Comparison of ENCODE assay signal across 8 cellular contexts in the genomic region with DNA sequence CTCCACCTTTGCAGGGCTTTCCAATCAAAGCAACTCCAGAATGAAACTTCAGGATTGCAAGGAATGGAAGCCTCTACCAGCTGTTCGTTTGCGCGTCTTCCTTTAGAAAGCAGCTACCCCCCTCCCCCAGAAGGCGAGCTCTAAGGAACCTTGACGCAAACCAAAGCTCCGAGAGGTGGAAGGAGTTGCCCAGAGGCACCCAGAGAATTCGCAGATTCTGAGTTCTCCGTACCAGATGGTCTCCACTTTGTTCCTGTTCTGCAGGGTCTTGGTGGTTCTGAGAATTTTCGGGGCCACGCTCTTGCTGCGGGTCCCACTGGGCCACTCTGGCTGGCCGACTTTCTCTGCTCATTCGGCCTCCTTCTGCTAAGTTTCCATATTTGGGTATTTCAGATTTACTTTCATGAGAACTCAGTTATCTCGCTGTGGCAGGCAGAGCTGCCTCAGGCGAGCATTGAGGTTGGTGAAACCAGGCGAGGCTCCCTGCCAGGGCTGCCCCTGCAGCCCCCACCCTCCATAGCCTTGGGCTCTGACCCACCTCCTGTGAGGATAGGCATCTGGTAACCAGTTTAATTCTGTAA. TPM values are rescaled to one million over a fixed set of nuclear protein-coding genes. Genes with fewer than 3 reads are reported as not detected.
DNase-seq lines count a peak whose midpoint lies in the region; ATAC-seq, FAIRE-seq and TF ChIP-seq lines count a peak whose summit lies in the region.

No MANE protein-coding gene starts in this region.

- H3K9me3 ChIP-seq in pancreas: no peaks in the 10 kb centered on the region

- in situ Hi-C loops in G401 (cut with HindIII; ENCODE audit: low sequenced_read_pairs): no loop called here

- H3K9me3 Mint-ChIP-seq in Calu3 (ENCODE audit: low read depth, unreplicated experiment): no peaks in the 10 kb centered on the region
- H3K9me3 Mint-ChIP-seq in activated CD8-positive, alpha-beta T cell treated with anti-CD3 and anti-CD28 coated beads, Interleukin-2, amount 10 ng/mL, durations not matched to agents 7 days and 5 days (ENCODE audit: insufficient read depth): no peaks in the 10 kb centered on the region

- FAIRE-seq in pancreas (lab: Jason Lieb, UNC): no peak

- H3K4me1 ChIP-seq in pancreas: peaks cover 13 to 37% (median 13%) of the 10 kb centered on the region in 3 donors

- no peaks in the 10 kb centered on the region for H3K27me3 Mint-ChIP-seq in Calu3 (ENCODE audit: unreplicated experiment)
- H3K27me3 Mint-ChIP-seq in activated CD8-positive, alpha-beta T cell treated with anti-CD3 and anti-CD28 coated beads, Interleukin-2, amount 10 ng/mL, durations not matched to agents 7 days and 5 days (ENCODE audit: low read depth): no peaks in the 10 kb centered on the region

- CTCF ChIA-PET in Calu3 (lab: Charles Lee): interaction anchor here (0.7 to 1.2 kb wide), 2 partner anchors 11 to 187 kb away, joined by 3 to 4 read pairs; no protein-coding TSS in a partner anchor
- CTCF ChIA-PET in activated CD8-positive, alpha-beta T cell treated with anti-CD3 and anti-CD28 coated beads, Interleukin-2, amount 10 ng/mL, durations not matched to agents 7 days and 5 days (lab: Charles Lee): interaction anchor here (0.7 to 5.2 kb wide), 12 partner anchors 10 to 191 kb away, joined by 3 to 40 read pairs (median 4); no protein-coding TSS in a partner anchor

- no TSS peak for BruUV-seq in Calu3 (replicated peaks; lab: Mats Ljungman, UMichigan)

- DNase-seq in Calu3 (peak; percentile 39), HL-60 (ENCODE audit: low read depth in 1 of 2, low spot score in 1 of 2) (no peak), fibroblast of the aortic adventitia (ENCODE audit: low read depth) (peak; percentile 67), pancreas (peak; percentile 77 to 88 (median 85)), NOMO-1 (lab: John Stamatoyannopoulos, UW; ENCODE audit: unreplicated experiment in 2 of 2) (no peak), G401 (ENCODE audit: low spot score) (no peak)
- peak; percentile 57 for DNase-seq in activated CD8-positive, alpha-beta T cell treated with anti-CD3 and anti-CD28 coated beads, Interleukin-2, amount 10 ng/mL, durations not matched to agents 7 days and 5 days

- H3K4me3 Mint-ChIP-seq in Calu3 (ENCODE audit: low read depth, unreplicated experiment): peak overlapping the region; percentile 92
- H3K4me3 Mint-ChIP-seq in activated CD8-positive, alpha-beta T cell treated with anti-CD3 and anti-CD28 coated beads, Interleukin-2, amount 10 ng/mL, durations not matched to agents 7 days and 5 days: peak overlapping the region; percentile 89

- intact Hi-C loops in Calu3 (cut with micrococcal nuclease; ENCODE audit: unreplicated experiment): no loop called here
- intact Hi-C loops in pancreas (cut with DNase I): loop anchor here in 1 of 3 donors (10.0 kb wide), 1 partner anchor 147 kb away; no protein-coding TSS in a partner anchor

- WGBS in pancreas, 2 donors: 17 to 19% methylated on average over 16 of the region's 16 CpGs

- H3K27ac Mint-ChIP-seq in Calu3 (ENCODE audit: unreplicated experiment): peak overlapping the region; percentile 90
- H3K27ac Mint-ChIP-seq in activated CD8-positive, alpha-beta T cell treated with anti-CD3 and anti-CD28 coated beads, Interleukin-2, amount 10 ng/mL, durations not matched to agents 7 days and 5 days: peak overlapping the region; percentile 92

- ATAC-seq in GM19328 (IDR thresholded peaks at IDR 0.05; ENCODE audit: unreplicated experiment): peak; percentile 29
- ATAC-seq in activated CD8-positive, alpha-beta T cell treated with anti-CD3 and anti-CD28 coated beads, Interleukin-2, amount 10 ng/mL, durations not matched to agents 7 days and 5 days: peak; percentile 24
- peak; percentile 70 to 79 (median 76) for ATAC-seq in pancreas

- TF ChIP-seq CTCF in Calu3 (IDR thresholded peaks at IDR 0.05; ENCODE audit: unreplicated experiment) (no peak), HL-60 (IDR thresholded peaks at IDR 0.05; ENCODE audit: insufficient read depth, low read length) (no peak), fibroblast of the aortic adventitia (IDR thresholded peaks at IDR 0.05; ENCODE audit: insufficient read depth, low read length) (no peak), pancreas (IDR thresholded peaks at IDR 0.05) (no peak)

- peak overlapping the region; percentile 40 for H3K4me3 ChIP-seq in HL-60 (replicated peaks; ENCODE audit: insufficient read depth, low read length)
- H3K4me3 ChIP-seq in fibroblast of the aortic adventitia (ENCODE audit: low read depth, low read length): peak overlapping the region; percentile 77
- H3K4me3 ChIP-seq in pancreas: peak overlapping the region; percentile 59 to 85 (median 68)

- peaks cover 22% of the 10 kb centered on the region for H3K36me3 Mint-ChIP-seq in Calu3 (ENCODE audit: insufficient read depth, unreplicated experiment)
- H3K36me3 Mint-ChIP-seq in activated CD8-positive, alpha-beta T cell treated with anti-CD3 and anti-CD28 coated beads, Interleukin-2, amount 10 ng/mL, durations not matched to agents 7 days and 5 days (ENCODE audit: low read depth): peaks cover 33% of the 10 kb centered on the region

- POLR2A ChIA-PET in activated CD8-positive, alpha-beta T cell treated with anti-CD3 and anti-CD28 coated beads, Interleukin-2, amount 10 ng/mL, durations not matched to agents 7 days and 5 days (lab: Charles Lee): interaction anchor here (0.6 to 2.7 kb wide), 6 partner anchors 8 to 69 kb away, joined by 3 to 14 read pairs (median 6); partner anchors contain the start of gene RCOR3

- H3K27ac ChIP-seq in HL-60 (replicated peaks) (no peak overlapping the region), pancreas (peak overlapping the region; percentile 58 to 93 (median 82))

- H3K4me1 Mint-ChIP-seq in Calu3 (ENCODE audit: low read depth, unreplicated experiment): peaks cover 46% of the 10 kb centered on the region
- H3K4me1 Mint-ChIP-seq in activated CD8-positive, alpha-beta T cell treated with anti-CD3 and anti-CD28 coated beads, Interleukin-2, amount 10 ng/mL, durations not matched to agents 7 days and 5 days (ENCODE audit: low read depth): peaks cover 74% of the 10 kb centered on the region

- peaks cover 20% of the 10 kb centered on the region for H3K27me3 ChIP-seq in HL-60 (ENCODE audit: insufficient read depth, poor library complexity, severe bottlenecking)
- H3K27me3 ChIP-seq in pancreas: no peaks in the 10 kb centered on the region

- no peaks in the 10 kb centered on the region for H3K36me3 ChIP-seq in pancreas

RNA-seq across cellular contexts. Expression of gene TRAF5, which starts 0.8 kb away (rescaled TPM):
- total RNA-seq in Calu3 (2022): 13.7 and 15.2 TPM in 2 replicates
- total RNA-seq in activated CD8-positive, alpha-beta T cell treated with anti-CD3 and anti-CD28 coated beads, Interleukin-2, amount 10 ng/mL, durations not matched to agents 7 days and 5 days: 10 to 100 TPM; 61.1 to 64.4 TPM
- total RNA-seq in fibroblast of the aortic adventitia (ENCODE audit: low replicate concordance): 9.4 and 20.6 TPM in 2 replicates
- total RNA-seq in pancreas: 10 to 100 TPM; 14.5 to 26.1 (median 21.3) TPM
- 10 to 100 TPM; 23.8 to 26.6 TPM for polyA plus RNA-seq in pancreas
- 0.17 TPM in 1 of 2 replicates, not detected in the other for total RNA-seq in G401 (2014; rRNA removed; shearing (Covaris generic))

Comparison
In these comparisons a context has a peak if more than half of its experiments do, and no peak if none do; other contexts are left out.
1. DNase-seq: peak in Calu3 (single experiment), activated CD8-positive, alpha-beta T cell treated with anti-CD3 and anti-CD28 coated beads, Interleukin-2, amount 10 ng/mL, durations not matched to agents 7 days and 5 days (single experiment), fibroblast of the aortic adventitia (single experiment) and pancreas (6 of 6); none in HL-60 (0 of 2), NOMO-1 (0 of 2) and G401 (single experiment).
2. ATAC-seq: peak in every context shown above with its lines; median percentile 76 in pancreas; 29 in GM19328; 24 in activated CD8-positive, alpha-beta T cell treated with anti-CD3 and anti-CD28 coated beads, Interleukin-2, amount 10 ng/mL, durations not matched to agents 7 days and 5 days.
3. Peak in every context shown above with its lines, with median percentiles within 50 percentile points of each other: H3K4me3 ChIP-seq.